Comparison of ENCODE assay signal across 12 cellular contexts in genomic region chr3:46926447-46926846, GRCh38. TPM values are rescaled to one million over a fixed set of nuclear protein-coding genes. Genes with fewer than 3 reads are reported as not detected.
A peak's percentile ranks its signal among the peaks of the same experiment; 100 is the strongest.
DNase-seq lines count a peak whose midpoint lies in the region; ATAC-seq and TF ChIP-seq lines count a peak whose summit lies in the region.
"Had no signal": no experiment of that assay in that cellular context is flagged by ENCODE, and none has a peak within 500 bp of the region (broad histone marks: within the 10 kb centered on the region; RNA-seq: fewer than 3 reads in every experiment).

No MANE protein-coding gene starts in this region.

- H3K4me1 Mint-ChIP-seq in T-helper 1 cell treated with Interleukin-12 subunit alpha and Interleukin-12 subunit beta and Interleukin-4 antibody, amounts not matched to agents 30 μg/mL and 1 μg/mL, for 36 hours (ENCODE audit: low read depth): peaks cover 53% of the 10 kb centered on the region
- H3K4me1 Mint-ChIP-seq in stimulated activated naive B cell treated with anti-CD40 and anti-IgM and Interleukin-4, amounts not matched to agents 10 μg/mL and 1 μg/mL and 100 μg/mL, for 72 hours: peaks cover 63 to 84% of the 10 kb centered on the region in 2 donors

- H3K4me3 ChIP-seq in RWPE2 (ENCODE audit: severe bottlenecking) (no peak overlapping the region), left ventricle myocardium inferior (no peak overlapping the region)

- TF ChIP-seq CTCF in RWPE2 (IDR thresholded peaks at IDR 0.05; ENCODE audit: poor library complexity, severe bottlenecking) (no peak), left ventricle myocardium inferior (IDR thresholded peaks at IDR 0.05; ENCODE audit: borderline replicate concordance) (no peak)

- H3K36me3 ChIP-seq in RWPE2 (ENCODE audit: low read depth) (peaks cover 62% of the 10 kb centered on the region), left ventricle myocardium inferior (peaks cover 38% of the 10 kb centered on the region)

- peaks cover 12% of the 10 kb centered on the region for H3K9me3 Mint-ChIP-seq in T-helper 1 cell treated with Interleukin-12 subunit alpha and Interleukin-12 subunit beta and Interleukin-4 antibody, amounts not matched to agents 30 μg/mL and 1 μg/mL, for 36 hours
- peaks cover 7 to 8% of the 10 kb centered on the region in 2 donors for H3K9me3 Mint-ChIP-seq in stimulated activated naive B cell treated with anti-CD40 and anti-IgM and Interleukin-4, amounts not matched to agents 10 μg/mL and 1 μg/mL and 100 μg/mL, for 72 hours

- H3K27ac ChIP-seq in RWPE2 (ENCODE audit: poor library complexity, severe bottlenecking) (no peak overlapping the region), left ventricle myocardium inferior (replicated peaks) (peak overlapping the region; percentile 90)
- H3K27ac ChIP-seq: 22Rv1 had no signal

- no peak for ATAC-seq in RWPE2 (ENCODE audit: low read depth)
- ATAC-seq in stimulated activated naive B cell treated with anti-CD40 and anti-IgM and Interleukin-4, amounts not matched to agents 10 μg/mL and 1 μg/mL and 100 μg/mL, for 72 hours (replicated peaks): no peak
- no peak for ATAC-seq in HG03571 (IDR thresholded peaks at IDR 0.05; ENCODE audit: unreplicated experiment)

- H3K36me3 Mint-ChIP-seq in T-helper 1 cell treated with Interleukin-12 subunit alpha and Interleukin-12 subunit beta and Interleukin-4 antibody, amounts not matched to agents 30 μg/mL and 1 μg/mL, for 36 hours (ENCODE audit: low read depth): peaks cover 36% of the 10 kb centered on the region
- peaks cover 61 to 73% of the 10 kb centered on the region in 2 donors for H3K36me3 Mint-ChIP-seq in stimulated activated naive B cell treated with anti-CD40 and anti-IgM and Interleukin-4, amounts not matched to agents 10 μg/mL and 1 μg/mL and 100 μg/mL, for 72 hours

- H3K4me1 ChIP-seq in RWPE2 (ENCODE audit: insufficient read depth, poor library complexity, severe bottlenecking) (peaks cover 5% of the 10 kb centered on the region), left ventricle myocardium inferior (peaks cover 86% of the 10 kb centered on the region)

- no peaks in the 10 kb centered on the region for H3K9me3 ChIP-seq in RWPE2 (ENCODE audit: severe bottlenecking)
- H3K9me3 ChIP-seq in left ventricle myocardium inferior (replicated peaks): no peaks in the 10 kb centered on the region

- intact Hi-C loops in left ventricle myocardium inferior (cut with micrococcal nuclease): no loop called here

- H3K27me3 ChIP-seq in RWPE2 (ENCODE audit: insufficient read depth, poor library complexity, severe bottlenecking) (no peaks in the 10 kb centered on the region), left ventricle myocardium inferior (ENCODE audit: low read depth) (no peaks in the 10 kb centered on the region)

- no peak for DNase-seq in T-helper 1 cell
- peak; percentile 24 for DNase-seq in RWPE2 (ENCODE audit: low spot score)
- no peak for DNase-seq in left ventricle myocardium inferior
- DNase-seq in stimulated activated naive B cell treated with anti-CD40 and anti-IgM and Interleukin-4, amounts not matched to agents 10 μg/mL and 1 μg/mL and 100 μg/mL, for 72 hours: no peak
- DNase-seq in nucleus accumbens (lab: John Stamatoyannopoulos, UW): no peak
- no peak for DNase-seq in T-helper 9 cell
- DNase-seq: NCI-H2081 had no signal

- H3K4me3 Mint-ChIP-seq in T-helper 1 cell treated with Interleukin-12 subunit alpha and Interleukin-12 subunit beta and Interleukin-4 antibody, amounts not matched to agents 30 μg/mL and 1 μg/mL, for 36 hours: no peak overlapping the region
- peak overlapping the region; percentile 78 to 79 for H3K4me3 Mint-ChIP-seq in stimulated activated naive B cell treated with anti-CD40 and anti-IgM and Interleukin-4, amounts not matched to agents 10 μg/mL and 1 μg/mL and 100 μg/mL, for 72 hours

- peak overlapping the region; percentile 79 for H3K27ac Mint-ChIP-seq in T-helper 1 cell treated with Interleukin-12 subunit alpha and Interleukin-12 subunit beta and Interleukin-4 antibody, amounts not matched to agents 30 μg/mL and 1 μg/mL, for 36 hours
- H3K27ac Mint-ChIP-seq in stimulated activated naive B cell treated with anti-CD40 and anti-IgM and Interleukin-4, amounts not matched to agents 10 μg/mL and 1 μg/mL and 100 μg/mL, for 72 hours: peak overlapping the region; percentile 94

- no peaks in the 10 kb centered on the region for H3K27me3 Mint-ChIP-seq in T-helper 1 cell treated with Interleukin-12 subunit alpha and Interleukin-12 subunit beta and Interleukin-4 antibody, amounts not matched to agents 30 μg/mL and 1 μg/mL, for 36 hours (ENCODE audit: low read depth)
- H3K27me3 Mint-ChIP-seq in stimulated activated naive B cell treated with anti-CD40 and anti-IgM and Interleukin-4, amounts not matched to agents 10 μg/mL and 1 μg/mL and 100 μg/mL, for 72 hours: no peaks in the 10 kb centered on the region
- H3K27me3 Mint-ChIP-seq: activated naive CD8-positive, alpha-beta T cell had no signal

RNA-seq across cellular contexts. Expression of gene PTH1R, which starts 48.9 kb away (rescaled TPM):
- 6.4 TPM for total RNA-seq in left ventricle myocardium inferior
- total RNA-seq: T-helper 2 cell treated with Interferon-gamma antibody and Interleukin-4, amounts not matched to agents 100 ng/mL and 5 ng/mL, for 36 hours had no signal

RNA-seq across cellular contexts. Expression of gene CCDC12, which starts 50.1 kb away (rescaled TPM):
- 31.0 TPM for total RNA-seq in left ventricle myocardium inferior

RNA-seq across cellular contexts. Expression of gene NBEAL2, which starts 53.0 kb away (rescaled TPM):
- total RNA-seq in left ventricle myocardium inferior: 12.6 TPM
